ENCODE assay signal across 9 cellular contexts in the genomic region with DNA sequence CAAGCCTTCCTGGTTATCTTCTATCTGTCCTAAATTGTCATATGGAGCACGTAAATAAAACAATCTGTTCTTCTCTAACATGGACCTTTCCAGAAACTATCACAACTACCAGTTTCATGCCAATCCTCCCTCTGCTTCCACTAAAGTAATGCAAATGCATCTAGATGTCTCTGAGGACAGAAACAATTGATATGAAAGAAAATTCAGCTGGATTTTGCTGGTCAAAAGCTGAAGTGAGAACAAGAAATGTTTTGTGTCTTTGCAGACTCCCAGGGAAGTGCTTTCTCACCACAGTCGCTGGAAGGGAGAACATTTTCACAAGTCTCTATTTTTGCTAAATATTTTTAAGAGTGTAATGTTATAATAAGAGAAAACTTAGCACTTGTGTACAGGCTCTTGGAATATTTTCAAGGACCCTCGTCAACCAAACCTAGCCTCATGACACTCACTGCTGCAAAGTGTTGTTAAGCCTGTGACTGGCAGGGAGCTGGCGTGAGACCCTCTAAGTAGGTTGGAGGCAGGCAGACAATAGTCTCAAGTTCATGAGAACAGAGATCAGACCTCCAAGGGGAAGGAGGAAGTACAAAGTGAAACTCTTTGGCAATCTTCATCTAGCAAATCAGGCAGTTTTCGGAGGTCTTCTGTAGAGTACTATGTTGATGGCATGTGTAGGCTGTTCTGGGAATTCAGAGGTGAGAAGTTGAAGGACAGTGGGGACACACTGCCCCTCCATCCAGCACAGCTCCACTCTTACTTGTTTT.
DNase-seq lines count a peak whose midpoint lies in the region; ATAC-seq lines count a peak whose summit lies in the region.
"Had no signal": no experiment of that assay in that cellular context is flagged by ENCODE, and none has a peak within 500 bp of the region (broad histone marks: within the 10 kb centered on the region; RNA-seq: fewer than 3 reads in every experiment).

No MANE protein-coding gene starts in this region.

- H3K27me3 Mint-ChIP-seq in activated naive CD8-positive, alpha-beta T cell treated with anti-CD3 and anti-CD28 coated beads, Interleukin-2, amount 50 U/mL, for 24 hours, result no peaks in the 10 kb centered on the region

- ATAC-seq in HG03378 (IDR thresholded peaks at IDR 0.05; ENCODE audit: unreplicated experiment) (peak; percentile 54), HG03520 (IDR thresholded peaks at IDR 0.05; ENCODE audit: unreplicated experiment) (no peak)
- ATAC-seq in activated naive CD8-positive, alpha-beta T cell treated with anti-CD3 and anti-CD28 coated beads, Interleukin-2, amount 50 U/mL, for 24 hours, result peak; percentile 13

- DNase-seq in SIG-M5 treated with dmso at 0.1 percent for 504 hours (lab: John Stamatoyannopoulos, UW; ENCODE audit: unreplicated experiment), result peak; percentile 88
- DNase-seq in SIG-M5 (lab: John Stamatoyannopoulos, UW), result no peak
- DNase-seq in activated naive CD8-positive, alpha-beta T cell treated with anti-CD3 and anti-CD28 coated beads, Interleukin-2, amount 50 U/mL, for 24 hours, result no peak
- peak; percentile 75 for DNase-seq in superior temporal gyrus (ENCODE audit: extremely low spot score)
- DNase-seq in epidermal melanocyte (ENCODE audit: insufficient read length, low spot score), result no peak
- no peak for DNase-seq in NCI-H2196 (lab: John Stamatoyannopoulos, UW; ENCODE audit: unreplicated experiment)
- DNase-seq: KG1 had no signal

- H3K27ac Mint-ChIP-seq in activated naive CD8-positive, alpha-beta T cell treated with anti-CD3 and anti-CD28 coated beads, Interleukin-2, amount 50 U/mL, for 24 hours, result no peak overlapping the region

- peaks cover 10% of the 10 kb centered on the region for H3K4me1 Mint-ChIP-seq in activated naive CD8-positive, alpha-beta T cell treated with anti-CD3 and anti-CD28 coated beads, Interleukin-2, amount 50 U/mL, for 24 hours

- H3K9me3 Mint-ChIP-seq in activated naive CD8-positive, alpha-beta T cell treated with anti-CD3 and anti-CD28 coated beads, Interleukin-2, amount 50 U/mL, for 24 hours, result no peaks in the 10 kb centered on the region

- no peak overlapping the region for H3K4me3 Mint-ChIP-seq in activated naive CD8-positive, alpha-beta T cell treated with anti-CD3 and anti-CD28 coated beads, Interleukin-2, amount 50 U/mL, for 24 hours

- no peaks in the 10 kb centered on the region for H3K36me3 Mint-ChIP-seq in activated naive CD8-positive, alpha-beta T cell treated with anti-CD3 and anti-CD28 coated beads, Interleukin-2, amount 50 U/mL, for 24 hours (ENCODE audit: low read depth)

Comparison
In these comparisons a context has a peak if more than half of its experiments do, and no peak if none do; other contexts are left out.
1. DNase-seq: peak in SIG-M5 treated with dmso at 0.1 percent for 504 hours (single experiment) and superior temporal gyrus (single experiment); none in SIG-M5 (single experiment), activated naive CD8-positive, alpha-beta T cell treated with anti-CD3 and anti-CD28 coated beads, Interleukin-2, amount 50 U/mL, for 24 hours (single experiment), epidermal melanocyte (single experiment) and NCI-H2196 (single experiment).